ENCODE assay signal across 1 cellular context in genomic region chr14:103836976-103837725, GRCh38.
TF ChIP-seq lines count a peak whose summit lies in the region.

No MANE protein-coding gene starts in this region.

TF ChIP-seq in WTC11, 78 proteins besides CTCF, POLR2A, EP300 and RAD21 (continued from another document):
- TF ChIP-seq PRDM15 (CRISPR knock-in tag; IDR thresholded peaks at IDR 0.05) (no peak), JUN (CRISPR knock-in tag; IDR thresholded peaks at IDR 0.05) (no peak), STAT6 (CRISPR knock-in tag; conservative IDR thresholded peaks at IDR 0.05; ENCODE audit: low read depth) (no peak), TP53 (CRISPR knock-in tag; IDR thresholded peaks at IDR 0.05) (no peak), EMX1 (CRISPR knock-in tag; IDR thresholded peaks at IDR 0.05) (no peak), ZNF425 (CRISPR knock-in tag; conservative IDR thresholded peaks at IDR 0.05) (no peak), ZNF423 (CRISPR knock-in tag; IDR thresholded peaks at IDR 0.05) (no peak)
TF ChIP-seq in WTC11: peak in this region for 0.
